Comparison of ENCODE assay signal across 19 cellular contexts in genomic region chr10:11159543-11160215, GRCh38.
DNase-seq lines count a peak whose midpoint lies in the region; ATAC-seq and TF ChIP-seq lines count a peak whose summit lies in the region.
"Had no signal": no experiment of that assay in that cellular context is flagged by ENCODE, and none has a peak within 500 bp of the region (broad histone marks: within the 10 kb centered on the region; RNA-seq: fewer than 3 reads in every experiment).

No MANE protein-coding gene starts in this region.

- ATAC-seq in GM21786 (IDR thresholded peaks at IDR 0.05; ENCODE audit: unreplicated experiment) (no peak), GM18870 (IDR thresholded peaks at IDR 0.05; ENCODE audit: unreplicated experiment) (no peak)
- ATAC-seq: activated T-cell treated with anti-CD3 and anti-CD28 coated beads, Interleukin-2, amount 50 U/mL, for 4 hours; upper lobe of right lung had no signal

- no peaks in the 10 kb centered on the region for H3K27me3 Mint-ChIP-seq in activated naive CD4-positive, alpha-beta T cell treated with anti-CD3 and anti-CD28 coated beads, Interleukin-2, amount 50 U/mL, for 24 hours
- no peaks in the 10 kb centered on the region for H3K27me3 Mint-ChIP-seq in activated naive CD4-positive, alpha-beta T cell treated with anti-CD3 and anti-CD28 coated beads for 36 hours (ENCODE audit: low read depth)
- H3K27me3 Mint-ChIP-seq in osteocyte (ENCODE audit: unreplicated experiment) = peaks cover 4% of the 10 kb centered on the region

- no peak for TF ChIP-seq CTCF in osteocyte (IDR thresholded peaks at IDR 0.05)

- H3K4me3 Mint-ChIP-seq in activated naive CD4-positive, alpha-beta T cell treated with anti-CD3 and anti-CD28 coated beads, Interleukin-2, amount 50 U/mL, for 24 hours = no peak overlapping the region
- no peak overlapping the region for H3K4me3 Mint-ChIP-seq in activated naive CD4-positive, alpha-beta T cell treated with anti-CD3 and anti-CD28 coated beads for 36 hours
- H3K4me3 Mint-ChIP-seq in osteocyte (ENCODE audit: unreplicated experiment) = no peak overlapping the region
- H3K4me3 Mint-ChIP-seq: activated T-cell treated with anti-CD3 and anti-CD28 coated beads, Interleukin-2, amount 50 U/mL, for 4 hours had no signal

- DNase-seq in activated naive CD4-positive, alpha-beta T cell treated with anti-CD3 and anti-CD28 coated beads for 36 hours = no peak
- peak; percentile 4 for DNase-seq in RPMI7951 (ENCODE audit: low read depth)
- DNase-seq in foreskin melanocyte = peak; percentile 95
- DNase-seq in osteocyte (ENCODE audit: extremely low spot score, unreplicated experiment) = peak; percentile 64
- no peak for DNase-seq in EL
- DNase-seq: 8988T; activated naive CD4-positive, alpha-beta T cell; activated T-cell treated with anti-CD3 and anti-CD28 coated beads, Interleukin-2, amount 50 U/mL, for 4 hours; DMS79 treated with DMSO at 0.1 percent for 48 hours; HCEC 1CT; Kasumi-1; NCI-H1694; NCI-H2171; NCI-H526; upper lobe of right lung had no signal

- CTCF ChIA-PET in activated naive CD4-positive, alpha-beta T cell treated with anti-CD3 and anti-CD28 coated beads for 36 hours (lab: Charles Lee) = interaction anchor here (1.2 to 3.0 kb wide), 3 partner anchors 9 to 110 kb away, joined by 3 to 11 read pairs (median 10); no protein-coding TSS in a partner anchor

- peak overlapping the region; percentile 55 for H3K27ac Mint-ChIP-seq in activated naive CD4-positive, alpha-beta T cell treated with anti-CD3 and anti-CD28 coated beads, Interleukin-2, amount 50 U/mL, for 24 hours
- no peak overlapping the region for H3K27ac Mint-ChIP-seq in activated naive CD4-positive, alpha-beta T cell treated with anti-CD3 and anti-CD28 coated beads for 36 hours
- no peak overlapping the region for H3K27ac Mint-ChIP-seq in osteocyte (ENCODE audit: unreplicated experiment)
- H3K27ac Mint-ChIP-seq: progenitor cell of endocrine pancreas had no signal

- H3K9me3 Mint-ChIP-seq in activated naive CD4-positive, alpha-beta T cell treated with anti-CD3 and anti-CD28 coated beads, Interleukin-2, amount 50 U/mL, for 24 hours = no peaks in the 10 kb centered on the region
- no peaks in the 10 kb centered on the region for H3K9me3 Mint-ChIP-seq in activated naive CD4-positive, alpha-beta T cell treated with anti-CD3 and anti-CD28 coated beads for 36 hours
- H3K9me3 Mint-ChIP-seq in osteocyte (ENCODE audit: unreplicated experiment) = no peaks in the 10 kb centered on the region
- H3K9me3 Mint-ChIP-seq: activated T-cell treated with anti-CD3 and anti-CD28 coated beads, Interleukin-2, amount 50 U/mL, for 4 hours had no signal

- no peaks in the 10 kb centered on the region for H3K36me3 Mint-ChIP-seq in activated naive CD4-positive, alpha-beta T cell treated with anti-CD3 and anti-CD28 coated beads, Interleukin-2, amount 50 U/mL, for 24 hours
- H3K36me3 Mint-ChIP-seq in activated naive CD4-positive, alpha-beta T cell treated with anti-CD3 and anti-CD28 coated beads for 36 hours (ENCODE audit: low read depth) = no peaks in the 10 kb centered on the region
- no peaks in the 10 kb centered on the region for H3K36me3 Mint-ChIP-seq in osteocyte (ENCODE audit: unreplicated experiment)

- peaks cover 94% of the 10 kb centered on the region for H3K4me1 Mint-ChIP-seq in activated naive CD4-positive, alpha-beta T cell treated with anti-CD3 and anti-CD28 coated beads, Interleukin-2, amount 50 U/mL, for 24 hours
- peaks cover 68% of the 10 kb centered on the region for H3K4me1 Mint-ChIP-seq in activated naive CD4-positive, alpha-beta T cell treated with anti-CD3 and anti-CD28 coated beads for 36 hours (ENCODE audit: low read depth)
- H3K4me1 Mint-ChIP-seq in osteocyte (ENCODE audit: unreplicated experiment) = peaks cover 22% of the 10 kb centered on the region

- intact Hi-C loops in activated naive CD4-positive, alpha-beta T cell treated with anti-CD3 and anti-CD28 coated beads for 36 hours (cut with micrococcal nuclease) = no loop called here

Comparison
In these comparisons a context has a peak if more than half of its experiments do, and no peak if none do; other contexts are left out.
1. DNase-seq: peak in RPMI7951 (single experiment), foreskin melanocyte (single experiment) and osteocyte (single experiment); none in activated naive CD4-positive, alpha-beta T cell treated with anti-CD3 and anti-CD28 coated beads for 36 hours (single experiment) and EL (single experiment).